15 cellular contexts compared by ENCODE assay signal in the genomic region with DNA sequence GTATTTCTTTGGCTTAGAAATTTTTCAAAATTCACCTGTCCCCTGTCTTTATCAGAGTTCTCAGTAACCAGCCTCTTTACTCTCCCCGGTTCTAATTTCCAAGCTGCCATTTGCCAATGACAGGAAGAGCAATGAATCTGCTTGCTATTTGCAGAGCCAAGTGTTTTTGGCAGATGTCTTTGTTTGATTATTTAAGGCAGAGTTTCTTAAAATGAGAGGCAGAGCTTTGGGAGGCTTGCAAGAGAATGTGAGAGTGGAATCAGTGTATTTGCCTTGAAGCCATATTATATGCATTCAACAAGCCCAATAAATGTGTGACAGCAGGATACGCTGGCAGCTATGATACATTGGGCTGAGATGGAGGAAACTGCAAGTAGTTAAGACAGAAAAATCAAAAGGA.
DNase-seq lines count a peak whose midpoint lies in the region; ATAC-seq and TF ChIP-seq lines count a peak whose summit lies in the region.
"Had no signal": no experiment of that assay in that cellular context is flagged by ENCODE, and none has a peak within 500 bp of the region (broad histone marks: within the 10 kb centered on the region; RNA-seq: fewer than 3 reads in every experiment).

No MANE protein-coding gene starts in this region.

- peak; percentile 27 for ATAC-seq in Right ventricle myocardium superior (ENCODE audit: poor library complexity)
- ATAC-seq in heart right ventricle: no peak
- no peak for ATAC-seq in GM21360 (IDR thresholded peaks at IDR 0.05; ENCODE audit: unreplicated experiment)
- ATAC-seq: esophagus mucosa; natural killer cell treated with Interleukin-12 subunit alpha and Interleukin-12 subunit beta and Interleukin-15 and Interleukin-18, amount 100 ng/mL, for 72 hours; stimulated activated effector memory CD8-positive, alpha-beta T cell treated with anti-CD3 and anti-CD28 coated beads, Interleukin-12 subunit alpha, Interleukin-12 subunit beta, amount 100 ng/mL, for 72 hours had no signal

- WGBS in heart right ventricle, 2 donors: 48 to 70% methylated on average over 2 of the region's 2 CpGs

- H3K27me3 ChIP-seq in heart right ventricle: no peaks in the 10 kb centered on the region
- H3K27me3 ChIP-seq: SJCRH30 had no signal

- peaks cover 0 to 10% (median 0%) of the 10 kb centered on the region in 9 donors for H3K4me1 ChIP-seq in heart right ventricle
- H3K4me1 ChIP-seq: SJCRH30 had no signal

- no peaks in the 10 kb centered on the region for H3K9me3 ChIP-seq in heart right ventricle
- H3K9me3 ChIP-seq: left ventricle myocardium inferior, SJCRH30 had no signal

- peak overlapping the region in 1 of 10 donors; percentile 26 for H3K27ac ChIP-seq in heart right ventricle
- H3K27ac ChIP-seq: left ventricle myocardium inferior, SJCRH30 had no signal

- TF ChIP-seq CTCF in heart right ventricle (IDR thresholded peaks at IDR 0.05): no peak

- no peak overlapping the region for H3K4me3 ChIP-seq in heart right ventricle
- H3K4me3 ChIP-seq: left ventricle myocardium inferior, SJCRH30 had no signal

- intact Hi-C loops in Right ventricle myocardium superior (cut with DNase I): no loop called here
- intact Hi-C loops in heart right ventricle (cut with DNase I): no loop called here

- peaks cover 0 to 5% (median 0%) of the 10 kb centered on the region in 9 donors for H3K36me3 ChIP-seq in heart right ventricle
- H3K36me3 ChIP-seq: left ventricle myocardium inferior had no signal

- DNase-seq in Right ventricle myocardium superior (no peak), heart right ventricle (no peak), NCI-H446 treated with DMSO at 0.1 percent for 48 hours (lab: John Stamatoyannopoulos, UW) (peak; percentile 91), fibroblast of gingiva (ENCODE audit: low read depth) (peak; percentile 26), GM19240 (ENCODE audit: insufficient read length, low spot score) (no peak), amniotic stem cell (lab: John Stamatoyannopoulos, UW) (no peak), mucosa of gallbladder (ENCODE audit: low spot score) (no peak)
- DNase-seq: activated CD4-positive, alpha-beta T cell treated with anti-CD3 and anti-CD28 coated beads, Interleukin-2, amount 50 U/mL, for 48 hours; CD8-positive, alpha-beta memory T cell; left ventricle myocardium inferior; SJCRH30 had no signal

Comparison
In these comparisons a context has a peak if more than half of its experiments do, and no peak if none do; other contexts are left out.
1. DNase-seq: peak in NCI-H446 treated with DMSO at 0.1 percent for 48 hours (single experiment) and fibroblast of gingiva (single experiment); none in Right ventricle myocardium superior (single experiment), heart right ventricle (0 of 2), GM19240 (single experiment), amniotic stem cell (single experiment) and mucosa of gallbladder (single experiment).